In the genomic region with DNA sequence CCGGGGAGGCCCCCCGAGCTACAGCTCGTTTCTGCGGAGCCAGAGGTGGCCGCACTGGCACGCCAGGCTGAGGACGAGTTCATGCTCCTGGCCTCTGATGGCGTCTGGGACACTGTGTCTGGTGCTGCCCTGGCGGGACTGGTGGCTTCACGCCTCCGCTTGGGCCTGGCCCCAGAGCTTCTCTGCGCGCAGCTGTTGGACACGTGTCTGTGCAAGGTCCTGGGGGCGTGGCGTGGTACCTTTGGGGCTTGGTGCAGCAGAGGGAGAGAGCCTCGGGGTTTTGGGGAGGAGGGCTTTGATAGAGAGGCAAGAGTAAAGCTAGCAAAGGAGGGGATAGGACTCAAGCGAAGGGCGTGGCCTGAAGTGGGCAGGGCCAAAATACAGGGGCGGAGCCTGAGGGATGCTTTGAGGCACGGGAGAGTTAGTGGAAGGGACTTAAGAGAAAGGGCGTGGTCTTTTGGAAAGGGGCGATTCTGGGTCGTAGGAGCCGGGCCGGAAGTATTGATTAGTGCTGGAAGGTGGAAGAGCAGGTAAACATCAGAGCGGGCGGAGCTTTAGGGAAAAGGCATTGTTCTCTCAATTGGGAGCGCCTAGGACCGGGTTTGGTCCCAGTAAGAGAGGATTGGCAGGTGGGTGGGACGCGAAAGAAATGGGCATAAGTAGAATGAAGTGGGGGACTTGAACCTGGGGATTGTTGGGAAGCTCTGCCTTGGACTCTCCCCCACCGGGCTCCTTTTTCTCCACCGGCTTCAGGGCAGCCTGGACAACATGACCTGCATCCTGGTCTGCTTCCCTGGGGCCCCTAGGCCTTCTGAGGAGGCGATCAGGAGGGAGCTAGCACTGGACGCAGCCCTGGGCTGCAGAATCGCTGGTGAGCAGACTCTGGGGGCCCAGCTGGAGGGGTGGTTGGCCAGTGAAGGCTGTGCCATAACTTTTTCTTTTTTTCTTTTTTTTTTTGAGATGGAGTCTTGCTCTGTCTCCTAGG, we compare ENCODE assay signal across 6 cellular contexts. TPM values are rescaled to one million over a fixed set of nuclear protein-coding genes. Genes with fewer than 3 reads are reported as not detected.
DNase-seq lines count a peak whose midpoint lies in the region; ATAC-seq and TF ChIP-seq lines count a peak whose summit lies in the region.

No MANE protein-coding gene starts in this region.

- no peak overlapping the region for H3K27ac ChIP-seq in thoracic aorta

- peak overlapping the region; percentile 68 to 83 (median 78) for H3K4me3 Mint-ChIP-seq in IgD-negative memory B cell
- peak overlapping the region; percentile 23 for H3K4me3 Mint-ChIP-seq in activated CD4-positive, alpha-beta memory T cell treated with anti-CD3 and anti-CD28 coated beads, Interleukin-2, amount 10 ng/mL, durations not matched to agents 7 days and 5 days

- H3K27me3 ChIP-seq in thoracic aorta (replicated peaks; ENCODE audit: insufficient read depth), result no peaks in the 10 kb centered on the region

- H3K27me3 Mint-ChIP-seq in IgD-negative memory B cell, result peaks cover 13% of the 10 kb centered on the region
- peaks cover 29% of the 10 kb centered on the region for H3K27me3 Mint-ChIP-seq in activated CD4-positive, alpha-beta memory T cell treated with anti-CD3 and anti-CD28 coated beads, Interleukin-2, amount 10 ng/mL, durations not matched to agents 7 days and 5 days

- peaks cover 18 to 28% of the 10 kb centered on the region in 2 donors for H3K4me1 ChIP-seq in thoracic aorta (ENCODE audit: control insufficient read depth in 1 of 2, low read depth in 2 of 2)

- no peak for ATAC-seq in thoracic aorta (ENCODE audit: insufficient number of reproducible peaks, low FRiP score, low read depth)
- no peak for ATAC-seq in HG03457 (IDR thresholded peaks at IDR 0.05; ENCODE audit: unreplicated experiment)
- ATAC-seq in HG03571 (IDR thresholded peaks at IDR 0.05; ENCODE audit: unreplicated experiment), result no peak

- no peak for TF ChIP-seq CTCF in thoracic aorta (IDR thresholded peaks at IDR 0.05)

- peaks cover 34 to 44% (median 36%) of the 10 kb centered on the region in 3 donors for H3K4me1 Mint-ChIP-seq in IgD-negative memory B cell
- peaks cover 53% of the 10 kb centered on the region for H3K4me1 Mint-ChIP-seq in activated CD4-positive, alpha-beta memory T cell treated with anti-CD3 and anti-CD28 coated beads, Interleukin-2, amount 10 ng/mL, durations not matched to agents 7 days and 5 days

- peak; percentile 81 for DNase-seq in activated CD4-positive, alpha-beta memory T cell treated with anti-CD3 and anti-CD28 coated beads, Interleukin-2, amount 10 ng/mL, durations not matched to agents 7 days and 5 days
- no peak for DNase-seq in thoracic aorta (ENCODE audit: low spot score)

- H3K4me3 ChIP-seq in iPS-11a (ENCODE audit: low read depth, low read length) (peak overlapping the region; percentile 35), thoracic aorta (peak overlapping the region; percentile 52)

- POLR2A ChIA-PET in activated CD4-positive, alpha-beta memory T cell treated with anti-CD3 and anti-CD28 coated beads, Interleukin-2, amount 10 ng/mL, durations not matched to agents 7 days and 5 days (lab: Charles Lee), result interaction anchor here (0.5 to 2.8 kb wide), 5 partner anchors 9 to 146 kb away, joined by 3 to 9 read pairs (median 4); partner anchors contain the start of genes OPA3 and VASP

- no peaks in the 10 kb centered on the region for H3K9me3 ChIP-seq in thoracic aorta

- H3K9me3 Mint-ChIP-seq in IgD-negative memory B cell, result no peaks in the 10 kb centered on the region
- no peaks in the 10 kb centered on the region for H3K9me3 Mint-ChIP-seq in activated CD4-positive, alpha-beta memory T cell treated with anti-CD3 and anti-CD28 coated beads, Interleukin-2, amount 10 ng/mL, durations not matched to agents 7 days and 5 days

- peak overlapping the region in 2 of 3 donors; percentile 87 to 89 for H3K27ac Mint-ChIP-seq in IgD-negative memory B cell
- H3K27ac Mint-ChIP-seq in activated CD4-positive, alpha-beta memory T cell treated with anti-CD3 and anti-CD28 coated beads, Interleukin-2, amount 10 ng/mL, durations not matched to agents 7 days and 5 days, result peak overlapping the region; percentile 1

- H3K36me3 Mint-ChIP-seq in IgD-negative memory B cell, result no peaks in the 10 kb centered on the region
- peaks cover 10% of the 10 kb centered on the region for H3K36me3 Mint-ChIP-seq in activated CD4-positive, alpha-beta memory T cell treated with anti-CD3 and anti-CD28 coated beads, Interleukin-2, amount 10 ng/mL, durations not matched to agents 7 days and 5 days (ENCODE audit: low read depth)

- CTCF ChIA-PET in activated CD4-positive, alpha-beta memory T cell treated with anti-CD3 and anti-CD28 coated beads, Interleukin-2, amount 10 ng/mL, durations not matched to agents 7 days and 5 days (lab: Charles Lee), result interaction anchor here (0.6 to 2.3 kb wide), 6 partner anchors 14 to 218 kb away, joined by 4 to 6 read pairs (median 4); no protein-coding TSS in a partner anchor

- no peaks in the 10 kb centered on the region for H3K36me3 ChIP-seq in thoracic aorta

RNA-seq across cellular contexts. Expression of gene PPM1N, which starts 1.2 kb away (rescaled TPM):
- 4.0 TPM for polyA plus RNA-seq in IgD-negative memory B cell
- total RNA-seq in activated CD4-positive, alpha-beta memory T cell treated with anti-CD3 and anti-CD28 coated beads, Interleukin-2, amount 10 ng/mL, durations not matched to agents 7 days and 5 days, result 1 to 10 TPM; 3.5 to 4.3 TPM
- total RNA-seq in thoracic aorta, result 1 to 10 TPM; 3.5 to 6.6 TPM

RNA-seq across cellular contexts. Expression of gene RTN2, which starts 2.6 kb away (rescaled TPM):
- polyA plus RNA-seq in IgD-negative memory B cell, result 0.71 TPM
- 1 to 10 TPM; 3.0 to 5.5 TPM for total RNA-seq in activated CD4-positive, alpha-beta memory T cell treated with anti-CD3 and anti-CD28 coated beads, Interleukin-2, amount 10 ng/mL, durations not matched to agents 7 days and 5 days
- total RNA-seq in thoracic aorta, result 10 to 100 TPM; 16.0 to 22.6 TPM

RNA-seq across cellular contexts. Expression of gene VASP, which starts 7.8 kb away (rescaled TPM):
- polyA plus RNA-seq in IgD-negative memory B cell, result 111 TPM
- 100 to 1,000 TPM; 224 to 233 TPM for total RNA-seq in activated CD4-positive, alpha-beta memory T cell treated with anti-CD3 and anti-CD28 coated beads, Interleukin-2, amount 10 ng/mL, durations not matched to agents 7 days and 5 days
- total RNA-seq in thoracic aorta, result 100 to 1,000 TPM; 208 to 287 TPM

RNA-seq across cellular contexts. Expression of gene FOSB, which starts 31.7 kb away (rescaled TPM):
- polyA plus RNA-seq in IgD-negative memory B cell, result 48.1 TPM
- 10 to 100 TPM; 15.3 to 16.1 TPM for total RNA-seq in activated CD4-positive, alpha-beta memory T cell treated with anti-CD3 and anti-CD28 coated beads, Interleukin-2, amount 10 ng/mL, durations not matched to agents 7 days and 5 days
- total RNA-seq in thoracic aorta, result 100 to 1,000 TPM; 126 to 587 TPM
